ENCODE assay signal across 20 cellular contexts in genomic region chr9:71850996-71851395, GRCh38.
"Had no signal": no experiment of that assay in that cellular context is flagged by ENCODE, and none has a peak within 500 bp of the region (broad histone marks: within the 10 kb centered on the region; RNA-seq: fewer than 3 reads in every experiment).

No MANE protein-coding gene starts in this region.

- H2AFZ ChIP-seq: hepatocyte had no signal

- H3K27me3 ChIP-seq: hepatocyte, left lung had no signal

- H3K36me3 ChIP-seq: left lung, left ventricle myocardium inferior, lower lobe of right lung had no signal

- H3K4me3 ChIP-seq: hepatocyte, left lung, left ventricle myocardium inferior, lower lobe of right lung, lung, mucosa of descending colon had no signal

- H3K4me1 ChIP-seq: left lung, left ventricle myocardium inferior, lower lobe of right lung had no signal

- DNase-seq: hippocampal formation, hypothalamus, immature natural killer cell, islet precursor cell, kidney, kidney glomerular epithelial cell, left cardiac atrium, left colon, left lung, left ventricle myocardium inferior, left ventricle myocardium superior, lower lobe of right lung, mammary epithelial cell, mesenchymal stem cell, mesendoderm, midbrain, mucosa of descending colon, naive B cell had no signal

- H3K9me3 ChIP-seq: left lung, left ventricle myocardium inferior, lower lobe of right lung had no signal

- H3K4me2 ChIP-seq: hepatocyte had no signal

- H3K79me2 ChIP-seq: hepatocyte had no signal

- H3K27ac ChIP-seq: hepatocyte, left lung, left ventricle myocardium inferior, lower lobe of right lung had no signal
